Comparison of ENCODE assay signal across 17 cellular contexts in the genomic region with DNA sequence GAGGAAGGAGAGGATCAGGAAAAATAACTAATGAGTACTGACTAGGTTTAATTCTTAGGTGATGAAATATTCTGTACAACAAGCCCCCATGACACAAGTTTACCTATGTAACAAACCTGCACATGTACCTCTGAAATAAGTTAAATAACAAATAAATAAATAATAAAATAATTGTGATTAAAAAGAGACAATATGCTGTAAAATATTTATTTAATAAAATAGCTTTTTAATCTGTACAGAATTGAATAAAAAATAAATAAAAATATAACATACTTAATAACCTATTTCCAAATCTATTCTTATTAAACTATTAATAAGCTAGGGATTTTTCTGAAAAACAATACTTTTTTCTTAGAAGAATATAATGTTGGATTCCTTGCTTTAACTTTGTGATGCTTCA.
DNase-seq lines count a peak whose midpoint lies in the region; ATAC-seq, FAIRE-seq and TF ChIP-seq lines count a peak whose summit lies in the region.
"Had no signal": no experiment of that assay in that cellular context is flagged by ENCODE, and none has a peak within 500 bp of the region (broad histone marks: within the 10 kb centered on the region; RNA-seq: fewer than 3 reads in every experiment).

No MANE protein-coding gene starts in this region.

- H3K4me1 Mint-ChIP-seq in mesothelial cell of epicardium (peaks cover 54% of the 10 kb centered on the region), progenitor cell of endocrine pancreas (ENCODE audit: low read depth) (peaks cover 10% of the 10 kb centered on the region)
- H3K4me1 Mint-ChIP-seq: CD4-positive, alpha-beta memory T cell had no signal

- H3K9me3 Mint-ChIP-seq in mesothelial cell of epicardium (peaks cover 4% of the 10 kb centered on the region), progenitor cell of endocrine pancreas (ENCODE audit: low read depth) (no peaks in the 10 kb centered on the region)

- ATAC-seq in GM21515 (IDR thresholded peaks at IDR 0.05; ENCODE audit: unreplicated experiment): no peak
- ATAC-seq: GM12878 had no signal

- H3K4me3 Mint-ChIP-seq in mesothelial cell of epicardium (no peak overlapping the region), progenitor cell of endocrine pancreas (ENCODE audit: low read depth) (no peak overlapping the region)
- H3K4me3 Mint-ChIP-seq: CD4-positive, alpha-beta memory T cell had no signal

- H3K36me3 Mint-ChIP-seq in mesothelial cell of epicardium (no peaks in the 10 kb centered on the region), progenitor cell of endocrine pancreas (ENCODE audit: insufficient read depth) (no peaks in the 10 kb centered on the region)
- H3K36me3 Mint-ChIP-seq: CD4-positive, alpha-beta memory T cell had no signal

- FAIRE-seq in G401.6 (lab: Jason Lieb, UNC): peak; percentile 68
- peak; percentile 87 for FAIRE-seq in frontal cortex (lab: Jason Lieb, UNC)
- FAIRE-seq in GM19239 (lab: Jason Lieb, UNC): no peak
- FAIRE-seq: GM12878, H54 had no signal

- H3K27ac Mint-ChIP-seq in mesothelial cell of epicardium (peak overlapping the region; percentile 4), progenitor cell of endocrine pancreas (no peak overlapping the region)
- H3K27ac Mint-ChIP-seq: CD4-positive, alpha-beta memory T cell had no signal

- DNase-seq in frontal cortex (ENCODE audit: low spot score in 2 of 2) (no peak), mesothelial cell of epicardium (ENCODE audit: low spot score in 2 of 2, unreplicated experiment in 2 of 2) (no peak), DMS153 (lab: John Stamatoyannopoulos, UW) (no peak), GM19239 (ENCODE audit: insufficient read length, low spot score) (no peak), progenitor cell of endocrine pancreas (ENCODE audit: low spot score, unreplicated experiment) (no peak)
- DNase-seq: 8988T; C1 segment of cervical spinal cord; Calu3; CD4-positive, alpha-beta memory T cell; COR-L47; DND-41; GDM1; GOT3 had no signal

- TF ChIP-seq CTCF in mesothelial cell of epicardium (IDR thresholded peaks at IDR 0.05; ENCODE audit: unreplicated experiment): no peak
- no peak for TF ChIP-seq CTCF in progenitor cell of endocrine pancreas (IDR thresholded peaks at IDR 0.05; ENCODE audit: unreplicated experiment)

- no peaks in the 10 kb centered on the region for H3K27me3 Mint-ChIP-seq in mesothelial cell of epicardium (ENCODE audit: low read depth)
- H3K27me3 Mint-ChIP-seq in progenitor cell of endocrine pancreas: no peaks in the 10 kb centered on the region
- H3K27me3 Mint-ChIP-seq: CD4-positive, alpha-beta memory T cell had no signal
